In genomic region chr2:145751155-145751554, GRCh38 we compare ENCODE assay signal across 13 cellular contexts.
DNase-seq lines count a peak whose midpoint lies in the region; ATAC-seq, FAIRE-seq and TF ChIP-seq lines count a peak whose summit lies in the region.
"Had no signal": no experiment of that assay in that cellular context is flagged by ENCODE, and none has a peak within 500 bp of the region (broad histone marks: within the 10 kb centered on the region; RNA-seq: fewer than 3 reads in every experiment).

No MANE protein-coding gene starts in this region.

- peaks cover 36% of the 10 kb centered on the region for H3K4me1 Mint-ChIP-seq in memory B cell

- peaks cover 41% of the 10 kb centered on the region for H3K4me1 ChIP-seq in adipocyte (ENCODE audit: control insufficient read depth, insufficient read depth, low read length)
- H3K4me1 ChIP-seq in upper lobe of left lung: peaks cover 9 to 23% (median 16%) of the 10 kb centered on the region in 4 donors

- 15 to 22% methylated on average over 1 of the region's 1 CpG for WGBS in upper lobe of left lung, 2 donors

- H3K27me3 ChIP-seq in adipocyte (replicated peaks; ENCODE audit: control insufficient read depth, insufficient read depth, low read length) (no peaks in the 10 kb centered on the region), upper lobe of left lung (no peaks in the 10 kb centered on the region)

- FAIRE-seq in GM19239 (lab: Jason Lieb, UNC): no peak

- ATAC-seq in Right ventricle myocardium superior (ENCODE audit: poor library complexity) (peak; percentile 32), left ventricle myocardium superior (no peak), memory B cell (ENCODE audit: low read depth) (no peak), upper lobe of left lung (ENCODE audit: low FRiP score in 2 of 2) (peak in 1 of 2 donors; percentile 14), GM19351 (IDR thresholded peaks at IDR 0.05; ENCODE audit: unreplicated experiment) (no peak)

- H3K27me3 Mint-ChIP-seq in memory B cell: no peaks in the 10 kb centered on the region
- H3K27me3 Mint-ChIP-seq: activated CD4-positive, alpha-beta T cell treated with anti-CD3 and anti-CD28 coated beads, Interleukin-2, amount 10 ng/mL, durations not matched to agents 24 days and 14 days had no signal

- no peak for TF ChIP-seq CTCF in upper lobe of left lung (IDR thresholded peaks at IDR 0.05)

- peak overlapping the region; percentile 45 for H3K27ac Mint-ChIP-seq in memory B cell
- H3K27ac Mint-ChIP-seq: activated CD4-positive, alpha-beta T cell treated with anti-CD3 and anti-CD28 coated beads, Interleukin-2, amount 10 ng/mL, durations not matched to agents 24 days and 14 days; activated naive CD4-positive, alpha-beta T cell treated with anti-CD3 and anti-CD28 coated beads for 36 hours had no signal

- H3K9me3 Mint-ChIP-seq in memory B cell: no peaks in the 10 kb centered on the region
- H3K9me3 Mint-ChIP-seq: activated CD4-positive, alpha-beta T cell treated with anti-CD3 and anti-CD28 coated beads, Interleukin-2, amount 10 ng/mL, durations not matched to agents 24 days and 14 days; activated naive CD4-positive, alpha-beta T cell treated with anti-CD3 and anti-CD28 coated beads for 36 hours had no signal

- H3K4me3 ChIP-seq in adipocyte (ENCODE audit: low read length): peak overlapping the region; percentile 64
- H3K4me3 ChIP-seq in upper lobe of left lung: no peak overlapping the region

- H3K36me3 ChIP-seq in adipocyte (ENCODE audit: control insufficient read depth, insufficient read depth, low read length, severe bottlenecking): no peaks in the 10 kb centered on the region
- no peaks in the 10 kb centered on the region for H3K36me3 ChIP-seq in upper lobe of left lung

- intact Hi-C loops in Right ventricle myocardium superior (cut with DNase I) (no loop called here), left ventricle myocardium superior (cut with micrococcal nuclease) (no loop called here)

- peak overlapping the region; percentile 41 for H3K4me3 Mint-ChIP-seq in memory B cell
- H3K4me3 Mint-ChIP-seq: activated CD4-positive, alpha-beta T cell treated with anti-CD3 and anti-CD28 coated beads, Interleukin-2, amount 10 ng/mL, durations not matched to agents 24 days and 14 days; activated naive CD4-positive, alpha-beta T cell treated with anti-CD3 and anti-CD28 coated beads for 36 hours; neural crest cell had no signal

- TF ChIP-seq POLR2A in upper lobe of left lung (IDR thresholded peaks at IDR 0.05): no peak

- DNase-seq in Right ventricle myocardium superior (no peak), left ventricle myocardium superior (no peak), adipocyte (ENCODE audit: low read depth) (peak; percentile 38), memory B cell (ENCODE audit: low spot score in 2 of 2) (no peak), upper lobe of left lung (no peak), GM19239 (ENCODE audit: insufficient read length, low spot score) (no peak), NCI-H2196 treated with DMSO at 0.1 percent for 48 hours (lab: John Stamatoyannopoulos, UW; ENCODE audit: unreplicated experiment) (no peak)
- DNase-seq: 8988T; activated CD4-positive, alpha-beta T cell treated with anti-CD3 and anti-CD28 coated beads, Interleukin-2, amount 10 ng/mL, durations not matched to agents 24 days and 14 days; activated naive CD4-positive, alpha-beta T cell treated with anti-CD3 and anti-CD28 coated beads for 36 hours; NCI-H226 had no signal

- no peak for TF ChIP-seq EP300 in upper lobe of left lung (IDR thresholded peaks at IDR 0.05)

- H3K9ac ChIP-seq in adipocyte (ENCODE audit: low read length): peak overlapping the region; percentile 80

- H3K27ac ChIP-seq in upper lobe of left lung: peak overlapping the region in 3 of 4 donors; percentile 25 to 44 (median 44)

- no peaks in the 10 kb centered on the region for H3K36me3 Mint-ChIP-seq in memory B cell

- H3K9me3 ChIP-seq in adipocyte (ENCODE audit: control insufficient read depth, low read length) (no peaks in the 10 kb centered on the region), upper lobe of left lung (no peaks in the 10 kb centered on the region)
